ENCODE assay signal across 8 cellular contexts in genomic region chr3:114624676-114625181, GRCh38.
DNase-seq lines count a peak whose midpoint lies in the region; ATAC-seq and TF ChIP-seq lines count a peak whose summit lies in the region.

No MANE protein-coding gene starts in this region.

- H3K4me1 ChIP-seq in right cardiac atrium (ENCODE audit: control insufficient read depth, insufficient read depth, low read length) (peaks cover 6% of the 10 kb centered on the region), OCI-LY7 (ENCODE audit: insufficient read depth, low read length, poor library complexity, severe bottlenecking) (no peaks in the 10 kb centered on the region)

- H3K4me2 ChIP-seq in OCI-LY7 (ENCODE audit: low read length) = no peak overlapping the region

- H3K9me3 ChIP-seq in right cardiac atrium (ENCODE audit: control insufficient read depth, low read length) = no peaks in the 10 kb centered on the region
- no peaks in the 10 kb centered on the region for H3K9me3 ChIP-seq in OCI-LY7 (ENCODE audit: low read length)

- H3K27me3 ChIP-seq in right cardiac atrium (ENCODE audit: control insufficient read depth, insufficient read depth) = no peaks in the 10 kb centered on the region

- H3K9me2 ChIP-seq in OCI-LY7 (ENCODE audit: insufficient read depth, low read length) = no peaks in the 10 kb centered on the region

- DNase-seq in activated CD4-positive, alpha-beta T cell treated with anti-CD3 and anti-CD28 coated beads for 48 hours = peak; percentile 8
- no peak for DNase-seq in activated CD4-positive, alpha-beta T cell treated with anti-CD3 and anti-CD28 coated beads for 4 hours
- DNase-seq in astrocyte of the hippocampus (ENCODE audit: low read depth, low spot score) (peak; percentile 98), right cardiac atrium (peak; percentile 96 to 97 (median 96)), renal cortical epithelial cell (ENCODE audit: low read depth) (peak; percentile 99), OCI-LY7 (ENCODE audit: low spot score) (no peak)

- 8% methylated on average over 10 of the region's 10 CpGs for WGBS in right cardiac atrium

- CTCF ChIA-PET in OCI-LY7 (lab: Charles Lee; ENCODE audit: unreplicated experiment) = no interaction called here

- H3K36me3 ChIP-seq in OCI-LY7 (ENCODE audit: insufficient read depth, low read length) = no peaks in the 10 kb centered on the region

- POLR2A ChIA-PET in OCI-LY7 (lab: Charles Lee) = interaction anchor here (0.9 to 1.2 kb wide), 2 partner anchors 15 to 23 kb away, joined by 3 read pairs; no protein-coding TSS in a partner anchor

- BruUV-seq in OCI-LY7 (replicated peaks; lab: Mats Ljungman, UMichigan) = no TSS peak

- peak; percentile 95 to 96 for ATAC-seq in right cardiac atrium
- ATAC-seq in GM19035 (IDR thresholded peaks at IDR 0.05; ENCODE audit: unreplicated experiment) = no peak
- no peak for ATAC-seq in HG03342 (IDR thresholded peaks at IDR 0.05; ENCODE audit: unreplicated experiment)

- TF ChIP-seq CTCF in OCI-LY7 (conservative IDR thresholded peaks at IDR 0.05; ENCODE audit: low read length) = no peak

- peak overlapping the region; percentile 98 for H3K27ac ChIP-seq in right cardiac atrium (ENCODE audit: low read length)
- H3K27ac ChIP-seq in OCI-LY7 (ENCODE audit: low read depth, low read length, poor library complexity, severe bottlenecking) = no peak overlapping the region

- H3K79me2 ChIP-seq in OCI-LY7 (ENCODE audit: insufficient read depth, low read depth, low read length) = no peaks in the 10 kb centered on the region

- peak overlapping the region; percentile 75 for H3K4me3 ChIP-seq in right cardiac atrium (ENCODE audit: low read length)
- H3K4me3 ChIP-seq in OCI-LY7 (ENCODE audit: low read depth, low read length, poor library complexity, severe bottlenecking) = no peak overlapping the region

- H4K20me1 ChIP-seq in OCI-LY7 (ENCODE audit: insufficient read depth, low read length) = no peaks in the 10 kb centered on the region

- no peak overlapping the region for H2AFZ ChIP-seq in OCI-LY7 (ENCODE audit: low read length)

- intact Hi-C loops in right cardiac atrium (cut with DNase I) (no loop called here), OCI-LY7 (cut with micrococcal nuclease; ENCODE audit: unreplicated experiment) (no loop called here)

Comparison
In these comparisons a context has a peak if more than half of its experiments do, and no peak if none do; other contexts are left out.
1. DNase-seq: peak in activated CD4-positive, alpha-beta T cell treated with anti-CD3 and anti-CD28 coated beads for 48 hours (single experiment), astrocyte of the hippocampus (single experiment), right cardiac atrium (3 of 3) and renal cortical epithelial cell (single experiment); none in activated CD4-positive, alpha-beta T cell treated with anti-CD3 and anti-CD28 coated beads for 4 hours (0 of 2) and OCI-LY7 (single experiment).
2. ATAC-seq: peak in right cardiac atrium (2 of 2); none in GM19035 (single experiment) and HG03342 (single experiment).